Comparison of ENCODE assay signal across 11 cellular contexts in the genomic region with DNA sequence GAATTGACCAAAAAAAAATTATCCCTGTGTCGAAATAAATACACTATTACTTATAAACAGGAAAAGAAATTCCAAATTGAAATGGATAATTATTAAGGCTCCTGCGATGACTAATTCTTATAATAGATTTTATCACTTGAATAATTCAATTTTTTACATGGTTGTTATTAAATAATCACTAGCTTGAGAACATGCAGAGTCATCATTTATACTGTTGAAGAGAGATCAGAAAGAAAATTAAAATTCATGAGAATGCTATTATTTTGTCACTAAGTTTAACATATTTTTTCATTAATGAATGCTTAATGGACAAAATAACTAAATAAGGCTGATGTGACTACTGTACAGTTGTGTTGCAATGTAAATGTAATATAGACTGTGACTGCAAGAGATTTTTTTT.
"Had no signal": no experiment of that assay in that cellular context is flagged by ENCODE, and none has a peak within 500 bp of the region (broad histone marks: within the 10 kb centered on the region; RNA-seq: fewer than 3 reads in every experiment).

No MANE protein-coding gene starts in this region.

- H3K27ac Mint-ChIP-seq: GM23338, H9, HFFc6 had no signal

- H3K4me1 ChIP-seq: HAP-1 had no signal

- H3K9ac ChIP-seq: GM23248 had no signal

- DNase-seq: GM23248, GOT3, H7, H9, HCEC 1CT, HFFc6 had no signal

- H3K4me1 Mint-ChIP-seq: GM23338, H9 had no signal

- H3K4me3 ChIP-seq: GM23248, GM23338, HAP-1 had no signal

- ATAC-seq: GM23338, HCT116 had no signal

- FAIRE-seq: H1, H54 had no signal

- H3K36me3 ChIP-seq: HAP-1 had no signal

- H3K4me2 ChIP-seq: GM23338 had no signal

- H3K4me3 Mint-ChIP-seq: GM23338, H9, HFFc6 had no signal

- H3K9me3 ChIP-seq: HAP-1 had no signal

- H2AFZ ChIP-seq: GM23248, GM23338 had no signal

- H3K27ac ChIP-seq: GM23248 had no signal
